9 cellular contexts compared by ENCODE assay signal in the genomic region with DNA sequence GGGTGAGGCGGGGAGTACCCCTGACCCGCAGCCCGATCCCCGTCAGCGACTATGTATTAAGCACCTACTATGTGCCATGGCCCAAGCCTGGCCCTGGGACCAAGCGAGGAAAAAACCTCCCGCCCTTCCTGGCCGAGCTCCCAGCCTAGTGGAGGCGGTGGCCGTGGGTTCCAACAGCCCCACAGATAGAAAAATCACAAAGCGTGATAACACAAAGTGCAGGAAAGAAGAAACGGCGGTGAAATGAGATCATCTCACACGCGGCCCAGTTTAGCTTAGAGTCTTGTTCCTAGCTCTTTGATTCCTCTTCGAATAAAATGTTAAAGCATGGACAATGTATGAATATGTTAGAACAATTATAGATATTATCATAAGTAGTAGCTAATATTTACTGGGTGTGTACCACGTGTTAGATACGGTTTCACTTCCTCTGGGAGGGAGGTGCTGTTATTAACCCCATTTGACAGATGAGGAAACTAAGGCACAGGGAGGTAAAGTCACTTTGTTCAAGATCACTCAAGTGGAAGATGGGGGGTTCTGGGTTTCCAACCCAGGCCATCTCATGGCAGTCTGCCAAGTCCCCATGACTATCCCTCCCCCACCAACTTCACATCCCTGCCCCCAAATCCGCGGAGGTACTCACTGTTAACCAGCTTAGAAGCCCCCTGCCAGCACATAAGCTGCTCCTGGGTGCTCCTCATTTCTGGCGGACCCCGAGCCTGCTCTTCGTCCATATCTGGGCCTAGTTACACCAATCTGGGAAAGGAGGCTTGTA. TPM values are rescaled to one million over a fixed set of nuclear protein-coding genes. Genes with fewer than 3 reads are reported as not detected.
A peak's percentile ranks its signal among the peaks of the same experiment; 100 is the strongest.
DNase-seq lines count a peak whose midpoint lies in the region; ATAC-seq and TF ChIP-seq lines count a peak whose summit lies in the region.
"Had no signal": no experiment of that assay in that cellular context is flagged by ENCODE, and none has a peak within 500 bp of the region (broad histone marks: within the 10 kb centered on the region; RNA-seq: fewer than 3 reads in every experiment).

No MANE protein-coding gene starts in this region.

- H3K9me3 ChIP-seq in PC-9 (ENCODE audit: insufficient read depth, low read depth), result no peaks in the 10 kb centered on the region
- peaks cover 0 to 4% (median 0%) of the 10 kb centered on the region in 4 donors for H3K9me3 ChIP-seq in esophagus muscularis mucosa

- H3K27me3 ChIP-seq in PC-9 (ENCODE audit: insufficient read depth, low read depth), result no peaks in the 10 kb centered on the region
- H3K27me3 ChIP-seq in esophagus muscularis mucosa, result peaks cover 0 to 66% (median 16%) of the 10 kb centered on the region in 4 donors

- POLR2A ChIA-PET in PC-9 (lab: Charles Lee; ENCODE audit: unreplicated experiment), result interaction anchor here (0.6 kb wide), 1 partner anchor 135 kb away, joined by 13 read pairs; no protein-coding TSS in a partner anchor

- DNase-seq in NCI-H345 (lab: John Stamatoyannopoulos, UW) (peak; percentile 39), NCI-H345 treated with DMSO at 0.1 percent for 48 hours (lab: John Stamatoyannopoulos, UW; ENCODE audit: unreplicated experiment) (no peak), PC-9 (no peak), esophagus muscularis mucosa (ENCODE audit: extremely low spot score) (no peak), H4 (ENCODE audit: low spot score) (no peak), midbrain (lab: John Stamatoyannopoulos, UW) (no peak)
- peak; percentile 27 for DNase-seq in stimulated activated naive CD8-positive, alpha-beta T cell treated with anti-CD3 and anti-CD28 coated beads, Interleukin-15, Interleukin-2, amounts not matched to agents 100 U/mL and 50 U/mL, for 24 hours
- no peak for DNase-seq in activated CD4-positive, CD25-positive, alpha-beta regulatory T cell (lab: John Stamatoyannopoulos, UW)

- H3K4me3 ChIP-seq in PC-9, result no peak overlapping the region; the same call in 1 of the 2 replicates
- peak overlapping the region in 3 of 4 donors; percentile 27 to 47 (median 32) for H3K4me3 ChIP-seq in esophagus muscularis mucosa

- TF ChIP-seq CTCF in PC-9 (conservative IDR thresholded peaks at IDR 0.05) (peak; percentile 18; the same call in 1 of the 2 replicates), esophagus muscularis mucosa (IDR thresholded peaks at IDR 0.05) (no peak)

- H3F3A ChIP-seq in PC-9 (ENCODE audit: insufficient read depth, low read depth), result peaks cover 26% of the 10 kb centered on the region; the same call in 1 of the 2 replicates

- H3K36me3 ChIP-seq in PC-9 (ENCODE audit: low read depth), result no peaks in the 10 kb centered on the region
- no peaks in the 10 kb centered on the region for H3K36me3 ChIP-seq in esophagus muscularis mucosa

- 40% methylated on average over 23 of the region's 23 CpGs for WGBS in esophagus muscularis mucosa

- TF ChIP-seq POLR2A in esophagus muscularis mucosa (IDR thresholded peaks at IDR 0.05; ENCODE audit: low read depth), result no peak

- TF ChIP-seq EP300 in esophagus muscularis mucosa (IDR thresholded peaks at IDR 0.05), result no peak

- no peaks in the 10 kb centered on the region for H3K79me2 ChIP-seq in PC-9 (ENCODE audit: low read depth)

- no peaks in the 10 kb centered on the region for H4K20me1 ChIP-seq in PC-9 (ENCODE audit: insufficient read depth)

- intact Hi-C loops in PC-9 (cut with micrococcal nuclease; ENCODE audit: unreplicated experiment), result loop anchor here (1.0 to 10.0 kb wide), 7 partner anchors 53 to 213 kb away; a partner anchor contains a TSS
- intact Hi-C loops in esophagus muscularis mucosa (cut with DNase I), result loop anchor here (5.0 kb wide), 2 partner anchors 75 to 125 kb away; a partner anchor contains a TSS

- H3K27ac ChIP-seq in PC-9, result no peak overlapping the region
- peak overlapping the region in 3 of 4 donors; percentile 40 to 56 (median 50) for H3K27ac ChIP-seq in esophagus muscularis mucosa (replicated peaks in 1 of 4)

- H3K4me2 ChIP-seq in PC-9, result peak overlapping the region; percentile 74

- BruUV-seq in PC-9 (replicated peaks; lab: Mats Ljungman, UMichigan), result no TSS peak

- H3K4me1 ChIP-seq in PC-9 (replicated peaks; ENCODE audit: insufficient read depth) (peaks cover 20% of the 10 kb centered on the region), esophagus muscularis mucosa (peaks cover 32 to 68% (median 59%) of the 10 kb centered on the region in 4 donors)

- peak; percentile 0 for ATAC-seq in stimulated activated naive CD8-positive, alpha-beta T cell treated with anti-CD3 and anti-CD28 coated beads, Interleukin-15, Interleukin-2, amounts not matched to agents 100 U/mL and 50 U/mL, for 24 hours

- no peak overlapping the region for H2AFZ ChIP-seq in PC-9

- no peaks in the 10 kb centered on the region for H3K9me2 ChIP-seq in PC-9 (ENCODE audit: insufficient read depth)

- CTCF ChIA-PET in PC-9 (lab: Charles Lee), result interaction anchor here (0.5 to 2.2 kb wide), 17 partner anchors 8 to 346 kb away, joined by 3 to 23 read pairs (median 5); a partner anchor contains a TSS

RNA-seq across cellular contexts. Expression of a gene that starts 1.2 kb away (rescaled TPM):
- total RNA-seq in PC-9 (2021) (not detected in 2 replicates), esophagus muscularis mucosa (under 1 TPM in 1 of 4 donors, not detected in 3; 0.71 TPM)
- 0.14 TPM in 1 of 2 replicates, not detected in the other for total RNA-seq in H4 (2014; rRNA removed; shearing (Covaris generic))
- total RNA-seq: fibroblast of lung had no signal

RNA-seq across cellular contexts. Expression of a gene that starts 3.2 kb away (rescaled TPM):
- total RNA-seq in PC-9 (2021) (not detected in 2 replicates), esophagus muscularis mucosa (10 to 100 TPM; 44.4 to 92.6 (median 70.7) TPM)
- not detected in 2 replicates for total RNA-seq in H4 (2014; rRNA removed; shearing (Covaris generic))

RNA-seq across cellular contexts. Expression of a gene that starts 7.0 kb away (rescaled TPM):
- 1.2 and 1.3 TPM in 2 replicates for total RNA-seq in PC-9 (2021)
- total RNA-seq in esophagus muscularis mucosa, result 10 to 100 TPM; 32.0 to 58.6 (median 49.2) TPM
- total RNA-seq in H4 (2014; rRNA removed; shearing (Covaris generic)), result not detected in 2 replicates

RNA-seq across cellular contexts. Expression of a gene that starts 12.7 kb away (rescaled TPM):
- total RNA-seq in PC-9 (2021) (137 and 181 TPM in 2 replicates), esophagus muscularis mucosa (10 to 100 TPM; 26.6 to 49.3 (median 43.0) TPM)
- total RNA-seq in H4 (2014; rRNA removed; shearing (Covaris generic)), result 173 and 209 TPM in 2 replicates

RNA-seq across cellular contexts. Expression of a gene that starts 26.2 kb away (rescaled TPM):
- total RNA-seq in PC-9 (2021) (240 and 287 TPM in 2 replicates), esophagus muscularis mucosa (1 to 10 TPM in 3 of 4 donors, under 1 TPM in 1; 0.83 to 3.8 (median 3.1) TPM)
- not detected in 2 replicates for total RNA-seq in H4 (2014; rRNA removed; shearing (Covaris generic))
- total RNA-seq: fibroblast of lung had no signal

Comparison
In these comparisons a context has a peak if more than half of its experiments do, and no peak if none do; other contexts are left out.
1. DNase-seq: peak in NCI-H345 (single experiment) and stimulated activated naive CD8-positive, alpha-beta T cell treated with anti-CD3 and anti-CD28 coated beads, Interleukin-15, Interleukin-2, amounts not matched to agents 100 U/mL and 50 U/mL, for 24 hours (single experiment); none in NCI-H345 treated with DMSO at 0.1 percent for 48 hours (single experiment), PC-9 (0 of 2), esophagus muscularis mucosa (single experiment), H4 (single experiment), activated CD4-positive, CD25-positive, alpha-beta regulatory T cell (0 of 4) and midbrain (single experiment).
2. RNA of a gene that starts 3.2 kb away (total RNA-seq): 44.4 to 92.6 TPM in esophagus muscularis mucosa; not detected in PC-9 and not detected in H4; every median in the first group is over 10 times any median in the second.
3. RNA of a gene that starts 7.0 kb away (total RNA-seq): 32.0 to 58.6 TPM in esophagus muscularis mucosa; 1.2 to 1.3 TPM in PC-9 and not detected in H4; every median in the first group is over 10 times any median in the second.